Comparison of ENCODE assay signal across 21 cellular contexts in the genomic region with DNA sequence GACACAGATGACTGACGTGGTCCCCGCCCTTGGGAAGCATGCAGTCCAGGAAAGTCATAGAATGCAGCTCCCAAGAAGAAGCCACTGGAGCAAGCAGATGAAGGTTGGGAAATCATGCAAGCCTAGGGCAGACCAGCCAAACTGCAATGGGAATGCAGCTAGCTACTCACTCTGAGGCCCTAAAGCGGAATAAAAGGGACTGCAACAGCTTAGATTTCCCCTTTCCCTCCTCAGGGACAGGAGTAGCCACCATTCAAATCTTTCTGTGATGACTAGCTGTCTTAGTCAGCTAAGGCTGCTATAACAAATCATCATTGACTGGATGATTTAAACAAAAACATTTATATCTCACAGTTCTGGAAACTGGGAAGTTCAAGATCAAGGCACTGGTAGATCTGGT.
DNase-seq lines count a peak whose midpoint lies in the region; ATAC-seq, FAIRE-seq and TF ChIP-seq lines count a peak whose summit lies in the region.
"Had no signal": no experiment of that assay in that cellular context is flagged by ENCODE, and none has a peak within 500 bp of the region (broad histone marks: within the 10 kb centered on the region; RNA-seq: fewer than 3 reads in every experiment).

No MANE protein-coding gene starts in this region.

- H3K36me3 Mint-ChIP-seq in activated naive CD8-positive, alpha-beta T cell treated with anti-CD3 and anti-CD28 coated beads for 36 hours, result no peaks in the 10 kb centered on the region

- peaks cover 9% of the 10 kb centered on the region for H3K9me3 Mint-ChIP-seq in activated naive CD8-positive, alpha-beta T cell treated with anti-CD3 and anti-CD28 coated beads for 36 hours

- no peaks in the 10 kb centered on the region for H3K27me3 Mint-ChIP-seq in activated naive CD8-positive, alpha-beta T cell treated with anti-CD3 and anti-CD28 coated beads for 36 hours

- no peaks in the 10 kb centered on the region for H3K4me1 Mint-ChIP-seq in activated naive CD8-positive, alpha-beta T cell treated with anti-CD3 and anti-CD28 coated beads for 36 hours
- H3K4me1 Mint-ChIP-seq: B cell had no signal

- no peaks in the 10 kb centered on the region for H3K36me3 ChIP-seq in bronchial epithelial cell (ENCODE audit: control insufficient read depth, insufficient read depth, low read length)
- H3K36me3 ChIP-seq: MG63 had no signal

- FAIRE-seq in bronchial epithelial cell (lab: Jason Lieb, UNC), result no peak

- H3K27me3 ChIP-seq in bronchial epithelial cell (ENCODE audit: control insufficient read depth, insufficient read depth, low read length), result no peaks in the 10 kb centered on the region
- H3K27me3 ChIP-seq: MG63 had no signal

- DNase-seq in HS-27A (ENCODE audit: low read depth) (peak; percentile 14), bronchial epithelial cell (ENCODE audit: low read depth) (peak; percentile 12), fibroblast of the aortic adventitia (ENCODE audit: low read depth) (peak; percentile 6)
- DNase-seq in stimulated activated CD4-positive, alpha-beta T cell treated with anti-CD3 and anti-CD28 coated beads, Interleukin-15, amount 100 ng/mL, for 24 hours, result no peak
- no peak for DNase-seq in activated naive CD8-positive, alpha-beta T cell treated with anti-CD3 and anti-CD28 coated beads for 36 hours
- no peak for DNase-seq in stimulated activated naive CD4-positive, alpha-beta T cell (lab: John Stamatoyannopoulos, UW)
- DNase-seq: ACHN, DND-41, GDM1, IMR-90, MG63, NCI-H1092, NCI-H2081, NCI-H2171 treated with DMSO at 0.1 percent for 48 hours, NCI-H69, SW 1271 had no signal

- TF ChIP-seq CTCF in bronchial epithelial cell (IDR thresholded peaks at IDR 0.05; ENCODE audit: insufficient read depth, low read length, severe bottlenecking), result no peak
- TF ChIP-seq CTCF in fibroblast of the aortic adventitia (IDR thresholded peaks at IDR 0.05; ENCODE audit: insufficient read depth, low read length), result no peak

- H3K4me3 ChIP-seq in bronchial epithelial cell (ENCODE audit: low read depth, low read length) (no peak overlapping the region), fibroblast of the aortic adventitia (ENCODE audit: low read depth, low read length) (no peak overlapping the region)
- H3K4me3 ChIP-seq: MG63 had no signal

- no peak overlapping the region for H3K4me3 Mint-ChIP-seq in activated naive CD8-positive, alpha-beta T cell treated with anti-CD3 and anti-CD28 coated beads for 36 hours
- H3K4me3 Mint-ChIP-seq: B cell had no signal

- no peak for ATAC-seq in GM21360 (IDR thresholded peaks at IDR 0.05; ENCODE audit: unreplicated experiment)
- ATAC-seq: HCT116, Panc1, Right ventricle myocardium inferior had no signal

- no peak overlapping the region for H3K27ac Mint-ChIP-seq in activated naive CD8-positive, alpha-beta T cell treated with anti-CD3 and anti-CD28 coated beads for 36 hours
- H3K27ac Mint-ChIP-seq: B cell had no signal

Comparison
In these comparisons a context has a peak if more than half of its experiments do, and no peak if none do; other contexts are left out.
1. DNase-seq: peak in HS-27A (single experiment), bronchial epithelial cell (single experiment) and fibroblast of the aortic adventitia (single experiment); none in stimulated activated CD4-positive, alpha-beta T cell treated with anti-CD3 and anti-CD28 coated beads, Interleukin-15, amount 100 ng/mL, for 24 hours (single experiment), activated naive CD8-positive, alpha-beta T cell treated with anti-CD3 and anti-CD28 coated beads for 36 hours (single experiment) and stimulated activated naive CD4-positive, alpha-beta T cell (0 of 6).